In the genomic region with DNA sequence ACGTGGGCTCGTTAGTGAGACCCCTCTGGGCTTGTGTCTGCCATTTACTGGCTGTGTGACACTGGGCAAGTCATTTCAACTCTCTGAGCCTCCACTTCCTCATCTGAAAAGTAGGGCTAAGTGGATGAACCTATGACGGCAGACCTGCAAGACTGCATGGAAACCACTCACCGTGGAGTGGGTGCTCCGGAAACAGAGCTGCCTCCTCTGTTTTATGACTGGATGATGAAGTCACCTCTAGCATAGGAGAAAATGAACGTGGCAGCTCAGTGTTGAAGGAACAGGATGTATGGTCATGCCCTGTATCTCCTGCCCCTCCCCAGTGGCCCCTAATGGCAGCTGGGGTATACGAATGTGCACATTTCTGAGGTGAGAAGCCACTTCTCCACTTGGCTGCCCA, we compare ENCODE assay signal across 15 cellular contexts. TPM values are rescaled to one million over a fixed set of nuclear protein-coding genes. Genes with fewer than 3 reads are reported as not detected.
DNase-seq lines count a peak whose midpoint lies in the region; ATAC-seq, FAIRE-seq and TF ChIP-seq lines count a peak whose summit lies in the region.
"Had no signal": no experiment of that assay in that cellular context is flagged by ENCODE, and none has a peak within 500 bp of the region (broad histone marks: within the 10 kb centered on the region; RNA-seq: fewer than 3 reads in every experiment).

No MANE protein-coding gene starts in this region.

- TF ChIP-seq CTCF in Loucy (conservative IDR thresholded peaks at IDR 0.05; ENCODE audit: low read length) (no peak), foreskin keratinocyte (conservative IDR thresholded peaks at IDR 0.05) (no peak), endodermal cell (conservative IDR thresholded peaks at IDR 0.05) (no peak)

- H3K27ac ChIP-seq in CD4-positive, CD25-positive, alpha-beta regulatory T cell (ENCODE audit: insufficient read depth, low read length, poor library complexity, severe bottlenecking) = no peak overlapping the region
- H3K27ac ChIP-seq in foreskin keratinocyte = peak overlapping the region; percentile 92
- H3K27ac ChIP-seq in endodermal cell (ENCODE audit: low read depth, low read length) = no peak overlapping the region
- H3K27ac ChIP-seq: HL-60, psoas muscle had no signal

- peak overlapping the region; percentile 32 for H3K4me2 ChIP-seq in Loucy (ENCODE audit: low read depth, low read length, poor library complexity, severe bottlenecking)

- 95 to 100% methylated on average over 3 to 7 of the region's 7 CpGs for WGBS in endodermal cell (ENCODE audit: insufficient coverage in 1 of 2, insufficient read length in 1 of 2), 2 experiments

- H3K27ac Mint-ChIP-seq in CD4-positive, CD25-positive, alpha-beta regulatory T cell = no peak overlapping the region
- H3K27ac Mint-ChIP-seq in endodermal cell = no peak overlapping the region
- H3K27ac Mint-ChIP-seq: activated T-helper 2 cell treated with anti-CD3 and anti-CD28 coated beads, Interferon-gamma antibody, Interleukin-2, Interleukin-4, amounts not matched to agents 10 μg/mL and 5 μg/mL and 100 μg/mL, durations not matched to agents 14 hours and 24 hours and 36 hours; dendritic cell treated with granulocyte-macrophage colony-stimulating factor and Interleukin-4, amounts not matched to agents 40 ng/mL and 50 ng/mL, for 4 days; immature natural killer cell had no signal

- peak overlapping the region; percentile 78 for H2AFZ ChIP-seq in Loucy (ENCODE audit: low read length)

- H3F3A ChIP-seq in Loucy (ENCODE audit: low read depth) = no peaks in the 10 kb centered on the region

- no peaks in the 10 kb centered on the region for H3K27me3 ChIP-seq in CD4-positive, CD25-positive, alpha-beta regulatory T cell (ENCODE audit: control insufficient read depth, insufficient read depth, low read length)
- H3K27me3 ChIP-seq in Loucy (ENCODE audit: insufficient read depth, low read length, poor library complexity, severe bottlenecking) (no peaks in the 10 kb centered on the region), foreskin keratinocyte (no peaks in the 10 kb centered on the region), endodermal cell (ENCODE audit: control insufficient read depth, insufficient read depth, low read length, poor library complexity, severe bottlenecking) (no peaks in the 10 kb centered on the region)
- H3K27me3 ChIP-seq: BE2C had no signal

- no peaks in the 10 kb centered on the region for H3K4me1 Mint-ChIP-seq in CD4-positive, CD25-positive, alpha-beta regulatory T cell
- H3K4me1 Mint-ChIP-seq in endodermal cell = peaks cover 25% of the 10 kb centered on the region
- H3K4me1 Mint-ChIP-seq: immature natural killer cell had no signal

- H4K20me1 ChIP-seq in Loucy (ENCODE audit: insufficient read depth, low read length, poor library complexity, severe bottlenecking) = no peaks in the 10 kb centered on the region

- no peaks in the 10 kb centered on the region for H3K4me1 ChIP-seq in CD4-positive, CD25-positive, alpha-beta regulatory T cell (ENCODE audit: control insufficient read depth, insufficient read depth, low read length, poor library complexity, severe bottlenecking)
- peaks cover 14% of the 10 kb centered on the region for H3K4me1 ChIP-seq in Loucy (ENCODE audit: insufficient read depth, low read length, poor library complexity, severe bottlenecking)
- H3K4me1 ChIP-seq in foreskin keratinocyte = peaks cover 15% of the 10 kb centered on the region
- H3K4me1 ChIP-seq in endodermal cell (ENCODE audit: control insufficient read depth, insufficient read depth, low read length) = peaks cover 4% of the 10 kb centered on the region
- H3K4me1 ChIP-seq: BE2C, psoas muscle had no signal

- no peaks in the 10 kb centered on the region for H3K9me3 ChIP-seq in CD4-positive, CD25-positive, alpha-beta regulatory T cell (ENCODE audit: control insufficient read depth in 2 of 2, low read length in 2 of 2)
- H3K9me3 ChIP-seq in Loucy (ENCODE audit: insufficient read depth, low read depth, low read length) = no peaks in the 10 kb centered on the region
- H3K9me3 ChIP-seq in endodermal cell (ENCODE audit: control insufficient read depth, low read length) = no peaks in the 10 kb centered on the region
- H3K9me3 ChIP-seq: BE2C, psoas muscle had no signal

- peak in 1 of 3 donors; percentile 29 for DNase-seq in CD4-positive, CD25-positive, alpha-beta regulatory T cell
- DNase-seq in GM18507 (ENCODE audit: extremely low spot score, insufficient read length, low read depth) (no peak), foreskin keratinocyte (no peak), globus pallidus (ENCODE audit: low spot score) (no peak), NCI-H1694 treated with DMSO at 0.1 percent for 48 hours (lab: John Stamatoyannopoulos, UW) (no peak), endodermal cell (no peak), occipital lobe (lab: John Stamatoyannopoulos, UW) (no peak)
- DNase-seq: BE2C; immature natural killer cell; psoas muscle; stimulated activated CD4-positive, alpha-beta T cell treated with anti-CD3 and anti-CD28 coated beads, Interleukin-1b, Interleukin-23, amount 100 ng/mL, for 48 hours had no signal

- H3K36me3 Mint-ChIP-seq in CD4-positive, CD25-positive, alpha-beta regulatory T cell = peaks cover 21% of the 10 kb centered on the region
- H3K36me3 Mint-ChIP-seq in endodermal cell (ENCODE audit: low read depth) = peaks cover 7% of the 10 kb centered on the region
- H3K36me3 Mint-ChIP-seq: immature natural killer cell had no signal

- no peaks in the 10 kb centered on the region for H3K36me3 ChIP-seq in CD4-positive, CD25-positive, alpha-beta regulatory T cell (ENCODE audit: control insufficient read depth, insufficient read depth, low read length)
- no peaks in the 10 kb centered on the region for H3K36me3 ChIP-seq in Loucy (ENCODE audit: insufficient read depth, low read length)
- no peaks in the 10 kb centered on the region for H3K36me3 ChIP-seq in endodermal cell (ENCODE audit: control insufficient read depth, insufficient read depth, low read length)
- H3K36me3 ChIP-seq: BE2C had no signal

- FAIRE-seq in GM18507 (lab: Jason Lieb, UNC) = peak; percentile 70

- peak overlapping the region; percentile 12 for H3K9ac ChIP-seq in Loucy (ENCODE audit: low read depth, low read length, poor library complexity, severe bottlenecking)
- no peak overlapping the region for H3K9ac ChIP-seq in endodermal cell (ENCODE audit: extremely low read depth, low read length, poor library complexity, severe bottlenecking)

- no peak overlapping the region for H3K4me3 Mint-ChIP-seq in CD4-positive, CD25-positive, alpha-beta regulatory T cell
- no peak overlapping the region for H3K4me3 Mint-ChIP-seq in endodermal cell
- H3K4me3 Mint-ChIP-seq: dendritic cell treated with granulocyte-macrophage colony-stimulating factor and Interleukin-4, amounts not matched to agents 40 ng/mL and 50 ng/mL, for 4 days; immature natural killer cell had no signal

- H3K9me3 Mint-ChIP-seq in CD4-positive, CD25-positive, alpha-beta regulatory T cell = no peaks in the 10 kb centered on the region
- H3K9me3 Mint-ChIP-seq in endodermal cell = no peaks in the 10 kb centered on the region
- H3K9me3 Mint-ChIP-seq: activated T-helper 2 cell treated with anti-CD3 and anti-CD28 coated beads, Interferon-gamma antibody, Interleukin-2, Interleukin-4, amounts not matched to agents 10 μg/mL and 5 μg/mL and 100 μg/mL, durations not matched to agents 14 hours and 24 hours and 36 hours; dendritic cell treated with granulocyte-macrophage colony-stimulating factor and Interleukin-4, amounts not matched to agents 40 ng/mL and 50 ng/mL, for 4 days; immature natural killer cell had no signal

- no peaks in the 10 kb centered on the region for H3K27me3 Mint-ChIP-seq in CD4-positive, CD25-positive, alpha-beta regulatory T cell
- H3K27me3 Mint-ChIP-seq in endodermal cell (ENCODE audit: insufficient read depth) = no peaks in the 10 kb centered on the region
- H3K27me3 Mint-ChIP-seq: dendritic cell treated with granulocyte-macrophage colony-stimulating factor and Interleukin-4, amounts not matched to agents 40 ng/mL and 50 ng/mL, for 4 days had no signal

- no peaks in the 10 kb centered on the region for H3K9me2 ChIP-seq in Loucy (replicated peaks; ENCODE audit: low read depth, low read length)

- no peaks in the 10 kb centered on the region for H3K79me2 ChIP-seq in Loucy (ENCODE audit: insufficient read depth, low read length)

- H3K4me3 ChIP-seq in CD4-positive, CD25-positive, alpha-beta regulatory T cell (ENCODE audit: low read depth, low read length) = no peak overlapping the region
- H3K4me3 ChIP-seq in Loucy (ENCODE audit: low read length, poor library complexity, severe bottlenecking) (no peak overlapping the region), endodermal cell (ENCODE audit: low read length) (no peak overlapping the region)
- H3K4me3 ChIP-seq: psoas muscle had no signal

- ATAC-seq in CD4-positive, CD25-positive, alpha-beta regulatory T cell (ENCODE audit: low read depth in 2 of 2) = peak; percentile 20 to 39
- ATAC-seq in foreskin keratinocyte = no peak
- ATAC-seq: psoas muscle had no signal

RNA-seq across cellular contexts. Expression of gene STPG1, which starts 40.5 kb away (rescaled TPM):
- 3.4 TPM for total RNA-seq in CD4-positive, CD25-positive, alpha-beta regulatory T cell
- polyA plus RNA-seq in CD4-positive, CD25-positive, alpha-beta regulatory T cell = 1 to 10 TPM; 1.1 to 5.3 (median 2.7) TPM
- total RNA-seq in foreskin keratinocyte = 13.2 and 16.4 TPM in 2 replicates
- polyA plus RNA-seq in foreskin keratinocyte = 12.5 and 14.0 TPM in 2 replicates
- total RNA-seq in endodermal cell = 10 to 100 TPM; 16.6 to 16.9 TPM
- polyA plus RNA-seq in endodermal cell (2013, experiment 1 of 2) = 8.8 TPM
- 9.5 TPM for polyA plus RNA-seq in endodermal cell (2013, experiment 2 of 2)
- total RNA-seq in occipital lobe = 1.9 TPM

RNA-seq across cellular contexts. Expression of gene NIPAL3, which starts 42.6 kb away (rescaled TPM):
- total RNA-seq in CD4-positive, CD25-positive, alpha-beta regulatory T cell = 57.0 TPM
- 10 to 100 TPM; 62.1 to 70.2 (median 65.2) TPM for polyA plus RNA-seq in CD4-positive, CD25-positive, alpha-beta regulatory T cell
- total RNA-seq in foreskin keratinocyte = 42.6 and 46.6 TPM in 2 replicates
- 18.7 and 20.3 TPM in 2 replicates for polyA plus RNA-seq in foreskin keratinocyte
- 1 to 10 TPM; 4.7 to 5.5 TPM for total RNA-seq in endodermal cell
- 7.9 TPM for polyA plus RNA-seq in endodermal cell (2013, experiment 1 of 2)
- 7.4 TPM for polyA plus RNA-seq in endodermal cell (2013, experiment 2 of 2)
- 7.0 TPM for total RNA-seq in occipital lobe

RNA-seq across cellular contexts. Expression of gene GRHL3, which starts 53.9 kb away (rescaled TPM):
- not detected for total RNA-seq in CD4-positive, CD25-positive, alpha-beta regulatory T cell
- not detected for polyA plus RNA-seq in CD4-positive, CD25-positive, alpha-beta regulatory T cell
- 2.2 and 2.5 TPM in 2 replicates for total RNA-seq in foreskin keratinocyte
- 1.2 and 1.5 TPM in 2 replicates for polyA plus RNA-seq in foreskin keratinocyte
- 1 to 10 TPM; 1.8 to 2.5 TPM for total RNA-seq in endodermal cell
- 2.6 TPM for polyA plus RNA-seq in endodermal cell (2013, experiment 1 of 2)
- polyA plus RNA-seq in endodermal cell (2013, experiment 2 of 2) = 2.6 TPM
- not detected for total RNA-seq in occipital lobe
- total RNA-seq: activated T-helper 2 cell treated with anti-CD3 and anti-CD28 coated beads, Interferon-gamma antibody, Interleukin-2, Interleukin-4, amounts not matched to agents 10 μg/mL and 5 μg/mL and 100 μg/mL, durations not matched to agents 14 hours and 24 hours and 36 hours had no signal
- polyA plus RNA-seq: immature natural killer cell had no signal
